ENCODE assay signal across 8 cellular contexts in the genomic region with DNA sequence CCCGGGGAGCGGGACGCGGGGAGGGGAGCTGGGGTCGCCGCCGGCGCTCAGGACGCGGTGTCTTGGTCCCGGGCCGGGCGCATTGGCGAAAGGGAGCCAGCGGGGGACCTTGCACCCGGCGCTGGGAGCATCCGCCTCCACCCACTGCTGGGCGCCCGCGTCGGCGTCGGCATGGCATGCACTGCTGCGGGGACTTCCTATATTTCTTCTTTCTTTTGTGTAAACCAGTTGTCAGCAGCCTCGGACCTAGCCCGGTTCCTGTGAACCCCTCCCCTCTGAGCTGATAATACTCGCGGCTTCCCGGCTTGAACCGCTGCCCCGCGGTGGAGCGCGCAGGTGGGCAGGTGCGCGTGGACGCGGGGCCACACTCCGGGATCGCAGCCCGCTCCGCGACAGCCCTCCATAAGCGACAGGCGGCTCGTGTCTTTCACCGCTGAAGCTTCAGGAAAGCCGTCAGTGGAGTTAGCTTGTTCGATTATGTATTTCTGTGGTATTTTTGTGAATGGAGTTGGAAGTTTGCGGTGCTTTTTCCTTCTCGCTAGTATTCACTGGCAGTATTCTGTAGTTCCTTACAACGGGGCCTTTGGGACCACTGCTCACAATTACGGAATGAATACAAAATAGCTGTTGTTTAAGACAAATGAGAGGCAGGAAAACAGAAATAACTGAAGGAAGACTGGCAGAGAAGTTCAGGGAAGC. TPM values are rescaled to one million over a fixed set of nuclear protein-coding genes. Genes with fewer than 3 reads are reported as not detected.
DNase-seq lines count a peak whose midpoint lies in the region; ATAC-seq and TF ChIP-seq lines count a peak whose summit lies in the region.

No MANE protein-coding gene starts in this region.

- no peaks in the 10 kb centered on the region for H3K36me3 Mint-ChIP-seq in endodermal cell (ENCODE audit: low read depth)

- intact Hi-C loops in testis (cut with DNase I; ENCODE audit: low total_unique reads), result no loop called here

- no peaks in the 10 kb centered on the region for H3K9me3 Mint-ChIP-seq in endodermal cell

- TF ChIP-seq POLR2A in testis (IDR thresholded peaks at IDR 0.05), result no peak

- WGBS in endodermal cell (ENCODE audit: insufficient coverage in 1 of 2, insufficient read length in 1 of 2), 2 experiments, result 0 to 2% methylated on average over 14 to 54 of the region's 54 CpGs
- WGBS in testis, 2 donors, result 1 to 2% methylated on average over 28 of the region's 54 CpGs

- H3K4me1 Mint-ChIP-seq in endodermal cell, result peaks cover 36% of the 10 kb centered on the region

- H3K27ac Mint-ChIP-seq in endodermal cell, result peak overlapping the region; percentile 73

- peak; percentile 33 for ATAC-seq in GM18498 (IDR thresholded peaks at IDR 0.05; ENCODE audit: unreplicated experiment)
- peak; percentile 26 for ATAC-seq in HG02678 (IDR thresholded peaks at IDR 0.05; ENCODE audit: unreplicated experiment)

- no peaks in the 10 kb centered on the region for H3K36me3 ChIP-seq in endodermal cell (ENCODE audit: control insufficient read depth, insufficient read depth, low read length)
- H3K36me3 ChIP-seq in muscle layer of duodenum (ENCODE audit: control insufficient read depth in 1 of 2, insufficient read depth in 2 of 2, low read length in 2 of 2), result no peaks in the 10 kb centered on the region
- no peaks in the 10 kb centered on the region for H3K36me3 ChIP-seq in testis (ENCODE audit: low read depth, missing control alignments)

- H3K9me3 ChIP-seq in endodermal cell (ENCODE audit: control insufficient read depth, low read length), result no peaks in the 10 kb centered on the region
- no peaks in the 10 kb centered on the region for H3K9me3 ChIP-seq in muscle layer of duodenum (ENCODE audit: control insufficient read depth in 1 of 2, low read length in 2 of 2)
- no peaks in the 10 kb centered on the region for H3K9me3 ChIP-seq in testis

- H3K27ac ChIP-seq in endodermal cell (ENCODE audit: low read depth, low read length) (no peak overlapping the region), muscle layer of duodenum (ENCODE audit: low read length) (no peak overlapping the region), testis (no peak overlapping the region)

- DNase-seq in NCI-H1694 (lab: John Stamatoyannopoulos, UW) (peak; percentile 17), endodermal cell (peak; percentile 82), testis (peak; percentile 34), epidermal melanocyte (ENCODE audit: insufficient read length, low spot score) (no peak)
- peak; percentile 45 to 61 for DNase-seq in activated CD4-positive, alpha-beta T cell treated with anti-CD3 and anti-CD28 coated beads, Interleukin-2, amount 50 U/mL, for 48 hours

- TF ChIP-seq CTCF in endodermal cell (conservative IDR thresholded peaks at IDR 0.05) (no peak), testis (IDR thresholded peaks at IDR 0.05) (no peak)

- peaks cover 9% of the 10 kb centered on the region for H3K4me1 ChIP-seq in endodermal cell (ENCODE audit: control insufficient read depth, insufficient read depth, low read length)
- peaks cover 0 to 9% of the 10 kb centered on the region in 2 donors for H3K4me1 ChIP-seq in muscle layer of duodenum (ENCODE audit: control insufficient read depth in 1 of 2, insufficient read depth in 2 of 2, low read length in 2 of 2)
- peaks cover 4% of the 10 kb centered on the region for H3K4me1 ChIP-seq in testis

- H3K4me3 ChIP-seq in endodermal cell (ENCODE audit: low read length) (peak overlapping the region; percentile 84), muscle layer of duodenum (ENCODE audit: low read depth in 1 of 2, low read length in 2 of 2) (peak overlapping the region; percentile 74 to 76), testis (peak overlapping the region; percentile 63 to 66)

- H3K4me3 Mint-ChIP-seq in endodermal cell, result peak overlapping the region; percentile 76

- peaks cover 20% of the 10 kb centered on the region for H3K27me3 ChIP-seq in endodermal cell (ENCODE audit: control insufficient read depth, insufficient read depth, low read length, poor library complexity, severe bottlenecking)
- no peaks in the 10 kb centered on the region for H3K27me3 ChIP-seq in muscle layer of duodenum (ENCODE audit: low read depth, low read length)
- H3K27me3 ChIP-seq in testis, result no peaks in the 10 kb centered on the region

- H3K27me3 Mint-ChIP-seq in endodermal cell (ENCODE audit: insufficient read depth), result peaks cover 43% of the 10 kb centered on the region

- H3K9ac ChIP-seq in endodermal cell (ENCODE audit: extremely low read depth, low read length, poor library complexity, severe bottlenecking), result peak overlapping the region; percentile 22

RNA-seq across cellular contexts. Expression of a gene that starts 0.8 kb away (rescaled TPM):
- total RNA-seq in endodermal cell (10 to 100 TPM; 20.3 to 31.0 TPM), testis (1 to 10 TPM; 3.7 TPM)
- polyA plus RNA-seq in endodermal cell (2013, experiment 1 of 2), result 3.8 TPM
- 4.1 TPM for polyA plus RNA-seq in endodermal cell (2013, experiment 2 of 2)
- polyA plus RNA-seq in testis (ENCODE audit: insufficient read depth, low read depth, low replicate concordance), result 2.7 TPM

Comparison
In these comparisons a context has a peak if more than half of its experiments do, and no peak if none do; other contexts are left out.
1. RNA of a gene that starts 0.8 kb away (total RNA-seq): 20.3 to 31.0 TPM in endodermal cell; 3.7 TPM in testis; every median in the first group is over 4 times any median in the second.
2. Peak in every context shown above with its lines, with median percentiles within 50 percentile points of each other: H3K4me3 ChIP-seq.